In genomic region chr13:62626771-62627170, GRCh38 we compare ENCODE assay signal across 18 cellular contexts.
DNase-seq lines count a peak whose midpoint lies in the region; ATAC-seq and TF ChIP-seq lines count a peak whose summit lies in the region.
"Had no signal": no experiment of that assay in that cellular context is flagged by ENCODE, and none has a peak within 500 bp of the region (broad histone marks: within the 10 kb centered on the region; RNA-seq: fewer than 3 reads in every experiment).

No MANE protein-coding gene starts in this region.

- H3K9me3 ChIP-seq in HCT116 (ENCODE audit: control insufficient read depth in 1 of 2, insufficient read depth in 1 of 2, low read depth in 1 of 2, low read length in 2 of 2) (no peaks in the 10 kb centered on the region), spleen (peaks cover 0 to 28% (median 14%) of the 10 kb centered on the region in 8 donors)
- H3K9me3 ChIP-seq: SJSA1 had no signal

- no TSS peak for BruUV-seq in HCT116 (replicated peaks; lab: Mats Ljungman, UMichigan)

- no peak overlapping the region for H2AFZ ChIP-seq in HCT116 (ENCODE audit: low read depth, low read length, poor library complexity, severe bottlenecking)

- no peak for TF ChIP-seq POLR2A in HCT116 (IDR thresholded peaks at IDR 0.05; ENCODE audit: borderline replicate concordance, extremely low read depth, insufficient read depth, insufficient read length)
- no peak for TF ChIP-seq POLR2A in spleen (IDR thresholded peaks at IDR 0.05)

- H3K4me3 ChIP-seq in HCT116 (replicated peaks in 1 of 2; ENCODE audit: low read depth in 1 of 2, low read length in 2 of 2) (no peak overlapping the region), spleen (no peak overlapping the region)
- H3K4me3 ChIP-seq: SJSA1 had no signal

- H3K27me3 Mint-ChIP-seq in T-cell = no peaks in the 10 kb centered on the region
- H3K27me3 Mint-ChIP-seq: naive B cell had no signal

- H3K27me3 ChIP-seq in HCT116 (ENCODE audit: insufficient read depth, low read length) (no peaks in the 10 kb centered on the region), spleen (replicated peaks in 1 of 7) (no peaks in the 10 kb centered on the region)
- H3K27me3 ChIP-seq: SJSA1 had no signal

- no peak overlapping the region for H3K4me3 Mint-ChIP-seq in T-cell
- H3K4me3 Mint-ChIP-seq: CD14-positive monocyte had no signal

- RAD21 ChIA-PET in HCT116 (lab: Charles Lee; ENCODE audit: low non-redundant PET in 1 of 2, low total read pairs in 2 of 2, uncharacterized antibody in 2 of 2, unreplicated experiment in 2 of 2) = no interaction called here

- H3K4me1 Mint-ChIP-seq in T-cell = no peaks in the 10 kb centered on the region
- H3K4me1 Mint-ChIP-seq: CD14-positive monocyte, naive B cell had no signal

- intact Hi-C loops in HCT116 (cut with micrococcal nuclease) = no loop called here
- intact Hi-C loops in spleen (cut with DNase I; ENCODE audit: low total_unique reads) = no loop called here

- H3K9me2 ChIP-seq in HCT116 (ENCODE audit: insufficient read depth) = no peaks in the 10 kb centered on the region

- POLR2A ChIA-PET in HCT116 (lab: Charles Lee) (no interaction called here), T-cell (lab: Charles Lee) (no interaction called here)

- no peak overlapping the region for H3K27ac Mint-ChIP-seq in T-cell
- H3K27ac Mint-ChIP-seq: CD14-positive monocyte, naive B cell had no signal

- H4K20me1 ChIP-seq in HCT116 (ENCODE audit: insufficient read depth) = no peaks in the 10 kb centered on the region

- ATAC-seq in HCT116 (no peak), T-cell (replicated peaks in 1 of 4) (no peak)
- ATAC-seq: activated CD4-positive, CD25-positive, alpha-beta regulatory T cell treated with anti-CD3 and anti-CD28 coated beads, Interleukin-2, amount 50 U/mL, for 24 hours had no signal

- H3K79me2 ChIP-seq in HCT116 (ENCODE audit: insufficient read depth, low read length) = no peaks in the 10 kb centered on the region

- H3K27ac ChIP-seq in HCT116 (ENCODE audit: low read depth, low read length) (no peak overlapping the region), spleen (no peak overlapping the region)
- H3K27ac ChIP-seq: SJSA1 had no signal

- H3K9ac ChIP-seq in HCT116 (ENCODE audit: low read length) = no peak overlapping the region

- H3K4me1 ChIP-seq in HCT116 (ENCODE audit: control insufficient read depth in 1 of 2, insufficient read depth in 2 of 2, low read length in 2 of 2) (0 out of 4 replicates have a peak, but pooled peaks cover 0 to 2% of the 10 kb centered on the region in 2 experiments), spleen (no peaks in the 10 kb centered on the region)
- H3K4me1 ChIP-seq: SJSA1 had no signal

- CTCF ChIA-PET in HCT116 (lab: Charles Lee) = interaction anchor here (0.7 kb wide), 1 partner anchor 50 kb away, joined by 3 read pairs; no protein-coding TSS in a partner anchor
- CTCF ChIA-PET in T-cell (lab: Charles Lee) = no interaction called here

- WGBS in spleen, 5 donors = 40 to 50% (median 47%) methylated on average over 5 of the region's 5 CpGs

- peak in 2 of 3 experiments; percentile 22 to 26; a peak in 1 of 6 replicates for TF ChIP-seq CTCF in HCT116 (IDR thresholded peaks at IDR 0.05 in 2 of 3, conservative IDR thresholded peaks at IDR 0.05 in 1 of 3; ENCODE audit: borderline replicate concordance in 1 of 3, insufficient read depth in 1 of 3, low read depth in 2 of 3, low read length in 2 of 3)
- TF ChIP-seq CTCF in spleen (IDR thresholded peaks at IDR 0.05 in 8 of 11, conservative IDR thresholded peaks at IDR 0.05 in 3 of 11) = no peak

- peak; percentile 4 for DNase-seq in Daoy (ENCODE audit: low read depth)
- no peak for DNase-seq in HCT116 (ENCODE audit: low read depth, low spot score)
- DNase-seq in RPMI8226 = peak; percentile 6
- DNase-seq in iPS-NIHi11 (ENCODE audit: low spot score) = peak; percentile 38
- DNase-seq in T-cell = no peak
- DNase-seq in MV-4-11 (lab: John Stamatoyannopoulos, UW) = no peak
- no peak for DNase-seq in stimulated activated CD4-positive, alpha-beta T cell treated with anti-CD3 and anti-CD28 coated beads, Interleukin-4, amount 100 ng/mL, for 4 hours
- DNase-seq in spleen = no peak
- DNase-seq: activated T-cell treated with anti-CD3 and anti-CD28 coated beads, Interleukin-2, amount 50 U/mL, for 48 hours; anterior cingulate cortex; HCEC 1CT; kidney glomerular epithelial cell; naive B cell; NCI-H1694; NCI-H526 treated with DMSO at 0.1 percent for 48 hours had no signal

- H3K4me2 ChIP-seq in HCT116 (ENCODE audit: low read length) = no peak overlapping the region

- TF ChIP-seq RAD21 in HCT116 (IDR thresholded peaks at IDR 0.05; ENCODE audit: low read depth) = no peak

- H3K36me3 ChIP-seq in HCT116 (ENCODE audit: control insufficient read depth in 1 of 2, insufficient read depth in 2 of 2, low read length in 2 of 2) (no peaks in the 10 kb centered on the region), spleen (no peaks in the 10 kb centered on the region)
- H3K36me3 ChIP-seq: SJSA1 had no signal

- peaks cover 0 to 11% (median 7%) of the 10 kb centered on the region in 3 donors for H3K9me3 Mint-ChIP-seq in T-cell

- no peaks in the 10 kb centered on the region for H3K36me3 Mint-ChIP-seq in T-cell
- H3K36me3 Mint-ChIP-seq: CD14-positive monocyte, naive B cell had no signal

TF ChIP-seq in HCT116, 20 proteins besides CTCF, POLR2A, EP300 and RAD21:
- TF ChIP-seq CBX3 (IDR thresholded peaks at IDR 0.05; ENCODE audit: low read depth) (no peak), SP1 (IDR thresholded peaks at IDR 0.05; ENCODE audit: low read depth) (no peak), ZBTB33 (IDR thresholded peaks at IDR 0.05; ENCODE audit: extremely low read depth, insufficient replicate concordance, low read length) (no peak), POLR2AphosphoS5 (IDR thresholded peaks at IDR 0.05; ENCODE audit: low read depth, low read length) (no peak), SIN3A (IDR thresholded peaks at IDR 0.05; ENCODE audit: low read depth) (no peak), EZH2phosphoT487 (IDR thresholded peaks at IDR 0.05; ENCODE audit: borderline replicate concordance) (no peak), ELF1 (IDR thresholded peaks at IDR 0.05; ENCODE audit: borderline replicate concordance, low read depth) (no peak), JUND (IDR thresholded peaks at IDR 0.05) (no peak), ZFX (IDR thresholded peaks at IDR 0.05) (no peak), YY1 (IDR thresholded peaks at IDR 0.05; ENCODE audit: extremely low read depth, insufficient replicate concordance, low read depth, low read length) (no peak), FOSL1 (IDR thresholded peaks at IDR 0.05; ENCODE audit: low read depth) (no peak), EZH2 (IDR thresholded peaks at IDR 0.05) (no peak)
- TF ChIP-seq, protein P1, sequence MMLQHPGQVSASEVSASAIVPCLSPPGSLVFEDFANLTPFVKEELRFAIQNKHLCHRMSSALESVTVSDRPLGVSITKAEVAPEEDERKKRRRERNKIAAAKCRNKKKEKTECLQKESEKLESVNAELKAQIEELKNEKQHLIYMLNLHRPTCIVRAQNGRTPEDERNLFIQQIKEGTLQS (IDR thresholded peaks at IDR 0.05) = no peak

Comparison
In these comparisons a context has a peak if more than half of its experiments do, and no peak if none do; other contexts are left out.
1. DNase-seq: peak in Daoy (single experiment), RPMI8226 (single experiment) and iPS-NIHi11 (single experiment); none in HCT116 (single experiment), T-cell (0 of 34), MV-4-11 (single experiment), stimulated activated CD4-positive, alpha-beta T cell treated with anti-CD3 and anti-CD28 coated beads, Interleukin-4, amount 100 ng/mL, for 4 hours (0 of 2) and spleen (single experiment).
2. CTCF ChIP-seq: peak in HCT116 (2 of 3); none in spleen (0 of 11).